40 cellular contexts compared by ENCODE assay signal in genomic region chr1:239297910-239298309, GRCh38.
"Had no signal": no experiment of that assay in that cellular context is flagged by ENCODE, and none has a peak within 500 bp of the region (broad histone marks: within the 10 kb centered on the region; RNA-seq: fewer than 3 reads in every experiment).

No MANE protein-coding gene starts in this region.

- ATAC-seq: activated naive CD4-positive, alpha-beta T cell treated with anti-CD3 and anti-CD28 coated beads, Interleukin-2, amount 50 U/mL, for 72 hours; activated naive CD8-positive, alpha-beta T cell treated with anti-CD3 and anti-CD28 coated beads, Interleukin-2, amount 50 U/mL, for 24 hours; activated T-cell treated with anti-CD3 and anti-CD28 coated beads, Interleukin-2, amount 50 U/mL, for 4 hours; activated T-cell treated with anti-CD3 and anti-CD28 coated beads, Interleukin-2, amount 50 U/mL, for 72 hours; activated T-helper 17 cell treated with anti-CD3 and anti-CD28 coated beads, Interleukin-2, amount 50 U/mL, for 72 hours; body of pancreas had no signal

- H3K4me1 ChIP-seq: adrenal gland, ascending aorta, body of pancreas, breast epithelium had no signal

- H3K9me3 ChIP-seq: adrenal gland, ascending aorta, body of pancreas, breast epithelium had no signal

- DNase-seq: activated effector memory CD4-positive, alpha-beta T cell treated with anti-CD3 and anti-CD28 coated beads, Interleukin-2, amount 50 U/mL, for 16 hours; activated effector memory CD4-positive, alpha-beta T cell treated with Interleukin-2 at 50 U/mL for 16 hours; activated gamma-delta T cell; activated gamma-delta T cell treated with Interleukin-2 at 50 U/mL for 16 hours; activated naive CD4-positive, alpha-beta T cell; activated naive CD4-positive, alpha-beta T cell treated with anti-CD3 and anti-CD28 coated beads for 36 hours; activated naive CD4-positive, alpha-beta T cell treated with anti-CD3 and anti-CD28 coated beads, Interleukin-2, amount 10 ng/mL, durations not matched to agents 7 days and 5 days; activated naive CD4-positive, alpha-beta T cell treated with anti-CD3 and anti-CD28 coated beads, Interleukin-2, amount 50 U/mL, for 16 hours; activated naive CD4-positive, alpha-beta T cell treated with Interleukin-2 at 50 U/mL for 16 hours; activated naive CD8-positive, alpha-beta T cell treated with anti-CD3 and anti-CD28 coated beads for 36 hours; activated naive CD8-positive, alpha-beta T cell treated with anti-CD3 and anti-CD28 coated beads, Interleukin-2, amount 10 ng/mL, durations not matched to agents 7 days and 5 days; activated naive CD8-positive, alpha-beta T cell treated with anti-CD3 and anti-CD28 coated beads, Interleukin-2, amount 50 U/mL, for 24 hours; activated T-cell treated with anti-CD3 and anti-CD28 coated beads, Interleukin-2, amount 50 U/mL, for 1 hour; activated T-cell treated with anti-CD3 and anti-CD28 coated beads, Interleukin-2, amount 50 U/mL, for 24 hours; activated T-cell treated with anti-CD3 and anti-CD28 coated beads, Interleukin-2, amount 50 U/mL, for 4 hours; activated T-cell treated with anti-CD3 and anti-CD28 coated beads, Interleukin-2, amount 50 U/mL, for 48 hours; activated T-cell treated with anti-CD3 and anti-CD28 coated beads, Interleukin-2, amount 50 U/mL, for 72 hours; adrenal gland; amniotic stem cell; amygdala; anterior cingulate cortex; aorta; body of pancreas; brain microvascular endothelial cell; caudate nucleus; central memory CD4-positive, alpha-beta T cell; cerebellar nuclear complex had no signal

- FAIRE-seq: astrocyte, bronchial epithelial cell had no signal

- H3K27me3 Mint-ChIP-seq: activated naive CD4-positive, alpha-beta T cell treated with anti-CD3 and anti-CD28 coated beads, Interleukin-2, amount 10 ng/mL, durations not matched to agents 7 days and 5 days; activated naive CD8-positive, alpha-beta T cell treated with anti-CD3 and anti-CD28 coated beads, Interleukin-2, amount 10 ng/mL, durations not matched to agents 7 days and 5 days; activated naive CD8-positive, alpha-beta T cell treated with anti-CD3 and anti-CD28 coated beads, Interleukin-2, amount 50 U/mL, for 24 hours; central memory CD8-positive, alpha-beta T cell had no signal

- H3K27ac Mint-ChIP-seq: activated naive CD4-positive, alpha-beta T cell treated with anti-CD3 and anti-CD28 coated beads for 36 hours; activated naive CD4-positive, alpha-beta T cell treated with anti-CD3 and anti-CD28 coated beads, Interleukin-2, amount 10 ng/mL, durations not matched to agents 7 days and 5 days; activated naive CD4-positive, alpha-beta T cell treated with anti-CD3 and anti-CD28 coated beads, Interleukin-2, amount 50 U/mL, for 24 hours; activated naive CD4-positive, alpha-beta T cell treated with anti-CD3 and anti-CD28 coated beads, Interleukin-2, amount 50 U/mL, for 72 hours; activated naive CD8-positive, alpha-beta T cell; activated naive CD8-positive, alpha-beta T cell treated with anti-CD3 and anti-CD28 coated beads for 36 hours; activated naive CD8-positive, alpha-beta T cell treated with anti-CD3 and anti-CD28 coated beads, Interleukin-2, amount 10 ng/mL, durations not matched to agents 7 days and 5 days; activated naive CD8-positive, alpha-beta T cell treated with anti-CD3 and anti-CD28 coated beads, Interleukin-2, amount 50 U/mL, for 24 hours; activated T-cell treated with anti-CD3 and anti-CD28 coated beads, Interleukin-2, amount 50 U/mL, for 24 hours; activated T-cell treated with anti-CD3 and anti-CD28 coated beads, Interleukin-2, amount 50 U/mL, for 72 hours; activated T-helper 1 cell treated with anti-CD3 and anti-CD28 coated beads, Interleukin-12 subunit alpha, Interleukin-12 subunit beta, Interleukin-2, Interleukin-4 antibody, amounts not matched to agents 30 ng/mL and 10 ng/mL and 1 ng/mL, durations not matched to agents 14 hours and 24 hours and 36 hours; activated T-helper 17 cell treated with anti-CD3 and anti-CD28 coated beads, Interleukin-2, amount 50 U/mL, for 72 hours; activated T-helper 2 cell treated with anti-CD3 and anti-CD28 coated beads, Interferon-gamma antibody, Interleukin-2, Interleukin-4, amounts not matched to agents 10 μg/mL and 5 μg/mL and 100 μg/mL, durations not matched to agents 14 hours and 24 hours and 36 hours; brain had no signal

- H3K27ac ChIP-seq: adrenal gland, ascending aorta, body of pancreas, brain microvascular endothelial cell, breast epithelium, cardiac muscle cell had no signal

- H3K4me1 Mint-ChIP-seq: activated naive CD4-positive, alpha-beta T cell treated with anti-CD3 and anti-CD28 coated beads, Interleukin-2, amount 10 ng/mL, durations not matched to agents 7 days and 5 days; activated naive CD4-positive, alpha-beta T cell treated with anti-CD3 and anti-CD28 coated beads, Interleukin-2, amount 50 U/mL, for 24 hours; activated naive CD8-positive, alpha-beta T cell treated with anti-CD3 and anti-CD28 coated beads for 36 hours; activated naive CD8-positive, alpha-beta T cell treated with anti-CD3 and anti-CD28 coated beads, Interleukin-2, amount 10 ng/mL, durations not matched to agents 7 days and 5 days; activated naive CD8-positive, alpha-beta T cell treated with anti-CD3 and anti-CD28 coated beads, Interleukin-2, amount 50 U/mL, for 24 hours; activated T-helper 17 cell treated with anti-CD3 and anti-CD28 coated beads, Interleukin-2, amount 50 U/mL, for 72 hours; brain; central memory CD8-positive, alpha-beta T cell had no signal

- H3K27me3 ChIP-seq: adrenal gland, ascending aorta, body of pancreas, brain microvascular endothelial cell, breast epithelium, cardiac muscle cell had no signal

- H3K36me3 Mint-ChIP-seq: activated naive CD4-positive, alpha-beta T cell treated with anti-CD3 and anti-CD28 coated beads, Interleukin-2, amount 10 ng/mL, durations not matched to agents 7 days and 5 days; activated naive CD4-positive, alpha-beta T cell treated with anti-CD3 and anti-CD28 coated beads, Interleukin-2, amount 50 U/mL, for 24 hours; activated naive CD4-positive, alpha-beta T cell treated with anti-CD3 and anti-CD28 coated beads, Interleukin-2, amount 50 U/mL, for 72 hours; activated naive CD8-positive, alpha-beta T cell; activated naive CD8-positive, alpha-beta T cell treated with anti-CD3 and anti-CD28 coated beads for 36 hours; activated naive CD8-positive, alpha-beta T cell treated with anti-CD3 and anti-CD28 coated beads, Interleukin-2, amount 10 ng/mL, durations not matched to agents 7 days and 5 days; brain had no signal

- H3K36me3 ChIP-seq: adrenal gland, ascending aorta, brain microvascular endothelial cell, breast epithelium, cardiac muscle cell had no signal

- H3K9me3 Mint-ChIP-seq: activated naive CD4-positive, alpha-beta T cell treated with anti-CD3 and anti-CD28 coated beads for 36 hours; activated naive CD4-positive, alpha-beta T cell treated with anti-CD3 and anti-CD28 coated beads, Interleukin-2, amount 10 ng/mL, durations not matched to agents 7 days and 5 days; activated naive CD4-positive, alpha-beta T cell treated with anti-CD3 and anti-CD28 coated beads, Interleukin-2, amount 50 U/mL, for 24 hours; activated naive CD4-positive, alpha-beta T cell treated with anti-CD3 and anti-CD28 coated beads, Interleukin-2, amount 50 U/mL, for 72 hours; activated naive CD8-positive, alpha-beta T cell treated with anti-CD3 and anti-CD28 coated beads for 36 hours; activated naive CD8-positive, alpha-beta T cell treated with anti-CD3 and anti-CD28 coated beads, Interleukin-2, amount 10 ng/mL, durations not matched to agents 7 days and 5 days; activated T-cell treated with anti-CD3 and anti-CD28 coated beads, Interleukin-2, amount 50 U/mL, for 24 hours; activated T-helper 1 cell treated with anti-CD3 and anti-CD28 coated beads, Interleukin-12 subunit alpha, Interleukin-12 subunit beta, Interleukin-2, Interleukin-4 antibody, amounts not matched to agents 30 ng/mL and 10 ng/mL and 1 ng/mL, durations not matched to agents 14 hours and 24 hours and 36 hours; activated T-helper 17 cell treated with anti-CD3 and anti-CD28 coated beads, Interleukin-2, amount 50 U/mL, for 72 hours; activated T-helper 2 cell treated with anti-CD3 and anti-CD28 coated beads, Interferon-gamma antibody, Interleukin-2, Interleukin-4, amounts not matched to agents 10 μg/mL and 5 μg/mL and 100 μg/mL, durations not matched to agents 14 hours and 24 hours and 36 hours; brain had no signal

- H3K4me3 ChIP-seq: adrenal gland, ascending aorta, body of pancreas, breast epithelium, cardiac muscle cell had no signal

- H3K4me3 Mint-ChIP-seq: activated naive CD4-positive, alpha-beta T cell treated with anti-CD3 and anti-CD28 coated beads for 36 hours; activated naive CD4-positive, alpha-beta T cell treated with anti-CD3 and anti-CD28 coated beads, Interleukin-2, amount 10 ng/mL, durations not matched to agents 7 days and 5 days; activated naive CD4-positive, alpha-beta T cell treated with anti-CD3 and anti-CD28 coated beads, Interleukin-2, amount 50 U/mL, for 24 hours; activated naive CD8-positive, alpha-beta T cell; activated naive CD8-positive, alpha-beta T cell treated with anti-CD3 and anti-CD28 coated beads for 36 hours; activated naive CD8-positive, alpha-beta T cell treated with anti-CD3 and anti-CD28 coated beads, Interleukin-2, amount 10 ng/mL, durations not matched to agents 7 days and 5 days; activated naive CD8-positive, alpha-beta T cell treated with anti-CD3 and anti-CD28 coated beads, Interleukin-2, amount 50 U/mL, for 24 hours; activated T-cell treated with anti-CD3 and anti-CD28 coated beads, Interleukin-2, amount 50 U/mL, for 24 hours; activated T-cell treated with anti-CD3 and anti-CD28 coated beads, Interleukin-2, amount 50 U/mL, for 4 hours; activated T-cell treated with anti-CD3 and anti-CD28 coated beads, Interleukin-2, amount 50 U/mL, for 72 hours; activated T-helper 1 cell treated with anti-CD3 and anti-CD28 coated beads, Interleukin-12 subunit alpha, Interleukin-12 subunit beta, Interleukin-2, Interleukin-4 antibody, amounts not matched to agents 30 ng/mL and 10 ng/mL and 1 ng/mL, durations not matched to agents 14 hours and 24 hours and 36 hours; activated T-helper 17 cell treated with anti-CD3 and anti-CD28 coated beads, Interleukin-2, amount 50 U/mL, for 72 hours; brain; central memory CD8-positive, alpha-beta T cell had no signal
